ENCODE assay signal across 14 cellular contexts in the genomic region with DNA sequence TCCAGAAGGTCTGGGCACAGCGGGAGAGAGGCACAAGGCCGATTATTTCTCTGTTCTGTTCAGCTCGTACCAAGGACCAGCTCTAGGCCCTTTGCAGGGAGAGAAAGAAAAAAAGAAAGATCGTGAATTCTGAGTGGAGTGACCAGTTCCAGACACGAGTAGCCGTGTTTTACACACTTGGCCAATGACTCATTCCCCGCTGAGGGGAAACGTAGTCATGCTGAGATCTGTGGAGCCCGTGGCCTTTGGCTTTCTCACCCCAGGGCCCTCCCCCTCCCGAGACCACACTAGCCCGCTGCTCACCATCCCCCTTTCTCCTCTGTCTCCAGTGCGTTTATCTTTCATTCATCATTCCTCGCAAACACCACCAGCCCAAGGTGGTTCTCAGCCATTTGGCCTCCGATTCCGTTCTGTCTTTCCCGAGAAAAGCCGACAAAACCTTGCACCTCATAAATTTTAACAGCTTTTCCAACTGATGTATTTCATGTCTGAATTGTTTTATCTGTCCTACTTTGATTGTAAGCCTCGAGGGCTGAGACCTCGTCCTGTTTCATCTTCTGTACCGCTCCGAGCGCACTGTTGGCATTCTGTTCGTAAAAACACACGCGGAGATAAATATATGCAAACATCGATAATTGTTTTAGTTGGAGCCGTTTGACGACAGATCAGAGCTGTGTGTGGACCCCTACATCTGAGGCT.
DNase-seq lines count a peak whose midpoint lies in the region; ATAC-seq, FAIRE-seq and TF ChIP-seq lines count a peak whose summit lies in the region.
"Had no signal": no experiment of that assay in that cellular context is flagged by ENCODE, and none has a peak within 500 bp of the region (broad histone marks: within the 10 kb centered on the region; RNA-seq: fewer than 3 reads in every experiment).

No MANE protein-coding gene starts in this region.

- H3K4me3 ChIP-seq in BLaER1 treated with 17β-estradiol and CSF1 and Interleukin-3, amounts not matched to agents 10 nM and 100 nM: no peak overlapping the region
- peak overlapping the region; percentile 30 for H3K4me3 ChIP-seq in fibroblast of villous mesenchyme (ENCODE audit: low read depth, low read length)
- H3K4me3 ChIP-seq in trophoblast cell (ENCODE audit: low read depth, low read length): no peak overlapping the region

- no peak overlapping the region for H3K9ac ChIP-seq in BLaER1 treated with 17β-estradiol and CSF1 and Interleukin-3, amounts not matched to agents 10 nM and 100 nM
- no peak overlapping the region for H3K9ac ChIP-seq in trophoblast cell (ENCODE audit: low read length)

- H3K23ac ChIP-seq in trophoblast cell (ENCODE audit: low read length): no peak overlapping the region

- peaks cover 0 to 8% (median 0%) of the 10 kb centered on the region in 11 experiments; a peak in 2 of 22 replicates for H3K36me3 ChIP-seq in BLaER1 treated with 17β-estradiol and CSF1 and Interleukin-3, amounts not matched to agents 10 nM and 100 nM
- no peaks in the 10 kb centered on the region for H3K36me3 ChIP-seq in trophoblast cell (ENCODE audit: control insufficient read depth in 1 of 2, insufficient read depth in 2 of 2, low read length in 2 of 2)

- no peak overlapping the region for H3K27ac ChIP-seq in BLaER1 treated with 17β-estradiol and CSF1 and Interleukin-3, amounts not matched to agents 10 nM and 100 nM
- H3K27ac ChIP-seq in trophoblast cell (ENCODE audit: low read depth, low read length): peak overlapping the region; percentile 1

- no peaks in the 10 kb centered on the region for H3K79me2 ChIP-seq in trophoblast cell (ENCODE audit: control insufficient read depth, insufficient read depth, low read length, poor library complexity)

- H2BK120ac ChIP-seq in trophoblast cell (ENCODE audit: insufficient read depth, low read length, poor library complexity): no peak overlapping the region

- peaks cover 0 to 5% (median 0%) of the 10 kb centered on the region in 11 experiments; a peak in 1 of 22 replicates for H4K20me1 ChIP-seq in BLaER1 treated with 17β-estradiol and CSF1 and Interleukin-3, amounts not matched to agents 10 nM and 100 nM

- no CpG with 5 or more reads among the region's 28 CpGs for WGBS in trophoblast cell (ENCODE audit: extremely low coverage, insufficient coverage, insufficient read length)

- FAIRE-seq in RCC 7860 (lab: Jason Lieb, UNC): peak; percentile 70

- no peak for ATAC-seq in esophagus mucosa

- peak overlapping the region; percentile 35 for H2BK12ac ChIP-seq in trophoblast cell (ENCODE audit: low read length)

- no peak overlapping the region for H2AK5ac ChIP-seq in trophoblast cell (ENCODE audit: low read length)

- peaks cover 24 to 33% (median 29%) of the 10 kb centered on the region in 11 experiments for H3K9me3 ChIP-seq in BLaER1 treated with 17β-estradiol and CSF1 and Interleukin-3, amounts not matched to agents 10 nM and 100 nM (replicated peaks in 1 of 11)
- no peaks in the 10 kb centered on the region for H3K9me3 ChIP-seq in trophoblast cell (ENCODE audit: insufficient read depth, low read depth, low read length)

- H3K4me1 ChIP-seq in BLaER1 treated with 17β-estradiol and CSF1 and Interleukin-3, amounts not matched to agents 10 nM and 100 nM: peaks cover 5 to 67% (median 58%) of the 10 kb centered on the region in 10 experiments; a peak in 17 of 20 replicates
- H3K4me1 ChIP-seq in trophoblast cell (ENCODE audit: control insufficient read depth in 1 of 2, insufficient read depth in 2 of 2, low read length in 2 of 2): peaks cover 8 to 12% of the 10 kb centered on the region in 2 experiments
- H3K4me1 ChIP-seq: Caco-2 had no signal

- H3K27me3 ChIP-seq in BLaER1 treated with 17β-estradiol and CSF1 and Interleukin-3, amounts not matched to agents 10 nM and 100 nM: no peaks in the 10 kb centered on the region
- no peaks in the 10 kb centered on the region for H3K27me3 ChIP-seq in trophoblast cell (ENCODE audit: insufficient read depth, low read length)

- H4K8ac ChIP-seq in trophoblast cell (ENCODE audit: low read depth, low read length): no peak overlapping the region

- H3K14ac ChIP-seq in trophoblast cell (ENCODE audit: low read length): no peak overlapping the region

- H4K12ac ChIP-seq in trophoblast cell (ENCODE audit: low read depth, low read length): no peak overlapping the region

- no peak overlapping the region for H4K91ac ChIP-seq in trophoblast cell (ENCODE audit: low read depth, low read length)

- no peak overlapping the region for H3K18ac ChIP-seq in trophoblast cell (ENCODE audit: low read length)

- H2AFZ ChIP-seq in trophoblast cell (ENCODE audit: insufficient read depth, low read length, poor library complexity): no peak overlapping the region

- TF ChIP-seq CTCF in fibroblast of villous mesenchyme (IDR thresholded peaks at IDR 0.05; ENCODE audit: insufficient read depth, low read depth, low read length): no peak

- DNase-seq in RCC 7860 (ENCODE audit: low spot score) (peak; percentile 57), fibroblast of villous mesenchyme (ENCODE audit: low read depth) (peak; percentile 74), trophoblast cell (no peak), NCI-H526 treated with DMSO at 0.1 percent for 48 hours (lab: John Stamatoyannopoulos, UW) (no peak), globus pallidus (ENCODE audit: low spot score) (no peak)
- no peak for DNase-seq in activated CD8-positive, alpha-beta memory T cell treated with anti-CD3 and anti-CD28 coated beads, Interleukin-2, amount 50 U/mL, for 48 hours
- DNase-seq: activated B cell treated with CpG ODN at 0.5 μM for 24 hours; activated T-cell treated with anti-CD3 and anti-CD28 coated beads, Interleukin-2, amount 50 U/mL, for 48 hours; anterior cingulate cortex; Caco-2; Right ventricle myocardium superior; stimulated activated CD4-positive, alpha-beta T cell treated with anti-CD3 and anti-CD28 coated beads, Interleukin-15, amount 100 ng/mL, for 24 hours had no signal

- no peaks in the 10 kb centered on the region for H3K79me1 ChIP-seq in trophoblast cell (ENCODE audit: low read length)

- H3K4ac ChIP-seq in trophoblast cell (ENCODE audit: low read depth, low read length): no peak overlapping the region

- no peak overlapping the region for H2BK5ac ChIP-seq in trophoblast cell (ENCODE audit: low read depth, low read length, poor library complexity)

- peak overlapping the region in 10 of 11 experiments; percentile 24 to 81 (median 62); a peak in 19 of 22 replicates for H3K4me2 ChIP-seq in BLaER1 treated with 17β-estradiol and CSF1 and Interleukin-3, amounts not matched to agents 10 nM and 100 nM
- H3K4me2 ChIP-seq in trophoblast cell (ENCODE audit: low read length): peak overlapping the region; percentile 17

Comparison
In these comparisons a context has a peak if more than half of its experiments do, and no peak if none do; other contexts are left out.
1. DNase-seq: peak in RCC 7860 (single experiment) and fibroblast of villous mesenchyme (single experiment); none in trophoblast cell (0 of 2), NCI-H526 treated with DMSO at 0.1 percent for 48 hours (single experiment), globus pallidus (single experiment) and activated CD8-positive, alpha-beta memory T cell treated with anti-CD3 and anti-CD28 coated beads, Interleukin-2, amount 50 U/mL, for 48 hours (single experiment).